Comparison of ENCODE assay signal across 2 cellular contexts in the genomic region with DNA sequence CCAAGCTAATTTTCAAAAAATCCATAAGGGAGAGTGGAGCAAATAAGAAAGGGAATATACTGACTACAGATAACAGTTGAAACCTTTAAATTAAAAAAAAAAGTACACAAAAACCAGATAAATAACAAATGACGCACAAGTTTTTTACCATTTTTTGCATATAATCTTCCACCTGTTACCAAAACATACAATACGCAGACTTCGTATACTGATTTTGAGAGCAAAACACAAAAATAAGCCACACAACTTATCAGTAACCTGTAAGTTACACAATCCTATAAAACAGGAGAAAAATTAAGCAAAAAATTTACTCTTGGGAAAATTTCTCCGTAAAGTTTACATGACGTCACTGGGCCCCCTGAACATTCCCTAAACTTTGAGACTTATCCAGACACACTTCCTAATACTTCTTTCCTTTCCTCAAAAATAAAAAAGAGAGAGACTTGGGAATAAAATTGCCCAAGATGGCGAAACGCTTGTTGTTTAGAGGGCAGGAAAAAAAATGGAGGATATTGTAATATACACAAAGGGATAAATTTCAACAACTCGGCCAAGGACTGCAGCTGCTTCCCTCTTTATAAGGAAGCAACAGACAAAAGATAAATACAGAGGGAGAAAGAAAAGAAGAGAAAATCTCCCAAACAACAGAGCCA.
A peak's percentile ranks its signal among the peaks of the same experiment; 100 is the strongest.
TF ChIP-seq lines count a peak whose summit lies in the region.

No MANE protein-coding gene starts in this region.

TF ChIP-seq in K562, 482 proteins besides CTCF, POLR2A, EP300 and RAD21 (continued from another document and continues in another):
- TF ChIP-seq, protein P1, sequence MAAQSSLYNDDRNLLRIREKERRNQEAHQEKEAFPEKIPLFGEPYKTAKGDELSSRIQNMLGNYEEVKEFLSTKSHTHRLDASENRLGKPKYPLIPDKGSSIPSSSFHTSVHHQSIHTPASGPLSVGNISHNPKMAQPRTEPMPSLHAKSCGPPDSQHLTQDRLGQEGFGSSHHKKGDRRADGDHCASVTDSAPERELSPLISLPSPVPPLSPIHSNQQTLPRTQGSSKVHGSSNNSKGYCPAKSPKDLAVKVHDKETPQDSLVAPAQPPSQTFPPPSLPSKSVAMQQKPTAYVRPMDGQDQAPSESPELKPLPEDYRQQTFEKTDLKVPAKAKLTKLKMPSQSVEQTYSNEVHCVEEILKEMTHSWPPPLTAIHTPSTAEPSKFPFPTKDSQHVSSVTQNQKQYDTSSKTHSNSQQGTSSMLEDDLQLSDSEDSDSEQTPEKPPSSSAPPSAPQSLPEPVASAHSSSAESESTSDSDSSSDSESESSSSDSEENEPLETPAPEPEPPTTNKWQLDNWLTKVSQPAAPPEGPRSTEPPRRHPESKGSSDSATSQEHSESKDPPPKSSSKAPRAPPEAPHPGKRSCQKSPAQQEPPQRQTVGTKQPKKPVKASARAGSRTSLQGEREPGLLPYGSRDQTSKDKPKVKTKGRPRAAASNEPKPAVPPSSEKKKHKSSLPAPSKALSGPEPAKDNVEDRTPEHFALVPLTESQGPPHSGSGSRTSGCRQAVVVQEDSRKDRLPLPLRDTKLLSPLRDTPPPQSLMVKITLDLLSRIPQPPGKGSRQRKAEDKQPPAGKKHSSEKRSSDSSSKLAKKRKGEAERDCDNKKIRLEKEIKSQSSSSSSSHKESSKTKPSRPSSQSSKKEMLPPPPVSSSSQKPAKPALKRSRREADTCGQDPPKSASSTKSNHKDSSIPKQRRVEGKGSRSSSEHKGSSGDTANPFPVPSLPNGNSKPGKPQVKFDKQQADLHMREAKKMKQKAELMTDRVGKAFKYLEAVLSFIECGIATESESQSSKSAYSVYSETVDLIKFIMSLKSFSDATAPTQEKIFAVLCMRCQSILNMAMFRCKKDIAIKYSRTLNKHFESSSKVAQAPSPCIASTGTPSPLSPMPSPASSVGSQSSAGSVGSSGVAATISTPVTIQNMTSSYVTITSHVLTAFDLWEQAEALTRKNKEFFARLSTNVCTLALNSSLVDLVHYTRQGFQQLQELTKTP (IDR thresholded peaks at IDR 0.05; ENCODE audit: low read depth in 1 of 2, partially characterized antibody in 2 of 2) = peak in 1 of 2 experiments; percentile 18
- TF ChIP-seq PPARD (CRISPR knock-in tag; IDR thresholded peaks at IDR 0.05) = no peak
- TF ChIP-seq, protein P2, sequence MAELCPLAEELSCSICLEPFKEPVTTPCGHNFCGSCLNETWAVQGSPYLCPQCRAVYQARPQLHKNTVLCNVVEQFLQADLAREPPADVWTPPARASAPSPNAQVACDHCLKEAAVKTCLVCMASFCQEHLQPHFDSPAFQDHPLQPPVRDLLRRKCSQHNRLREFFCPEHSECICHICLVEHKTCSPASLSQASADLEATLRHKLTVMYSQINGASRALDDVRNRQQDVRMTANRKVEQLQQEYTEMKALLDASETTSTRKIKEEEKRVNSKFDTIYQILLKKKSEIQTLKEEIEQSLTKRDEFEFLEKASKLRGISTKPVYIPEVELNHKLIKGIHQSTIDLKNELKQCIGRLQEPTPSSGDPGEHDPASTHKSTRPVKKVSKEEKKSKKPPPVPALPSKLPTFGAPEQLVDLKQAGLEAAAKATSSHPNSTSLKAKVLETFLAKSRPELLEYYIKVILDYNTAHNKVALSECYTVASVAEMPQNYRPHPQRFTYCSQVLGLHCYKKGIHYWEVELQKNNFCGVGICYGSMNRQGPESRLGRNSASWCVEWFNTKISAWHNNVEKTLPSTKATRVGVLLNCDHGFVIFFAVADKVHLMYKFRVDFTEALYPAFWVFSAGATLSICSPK (IDR thresholded peaks at IDR 0.05; ENCODE audit: borderline replicate concordance) = no peak
- TF ChIP-seq, protein P3, sequence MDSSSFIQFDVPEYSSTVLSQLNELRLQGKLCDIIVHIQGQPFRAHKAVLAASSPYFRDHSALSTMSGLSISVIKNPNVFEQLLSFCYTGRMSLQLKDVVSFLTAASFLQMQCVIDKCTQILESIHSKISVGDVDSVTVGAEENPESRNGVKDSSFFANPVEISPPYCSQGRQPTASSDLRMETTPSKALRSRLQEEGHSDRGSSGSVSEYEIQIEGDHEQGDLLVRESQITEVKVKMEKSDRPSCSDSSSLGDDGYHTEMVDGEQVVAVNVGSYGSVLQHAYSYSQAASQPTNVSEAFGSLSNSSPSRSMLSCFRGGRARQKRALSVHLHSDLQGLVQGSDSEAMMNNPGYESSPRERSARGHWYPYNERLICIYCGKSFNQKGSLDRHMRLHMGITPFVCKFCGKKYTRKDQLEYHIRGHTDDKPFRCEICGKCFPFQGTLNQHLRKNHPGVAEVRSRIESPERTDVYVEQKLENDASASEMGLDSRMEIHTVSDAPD (CRISPR knock-in tag; IDR thresholded peaks at IDR 0.05) = no peak
- 0 out of 4 replicates have a peak, but pooled peaks of 1 of the 2 experiments have one; percentile 16 for TF ChIP-seq FOXA3 (CRISPR knock-in tag; conservative IDR thresholded peaks at IDR 0.05 in 1 of 2, IDR thresholded peaks at IDR 0.05 in 1 of 2)
- TF ChIP-seq, protein P4, sequence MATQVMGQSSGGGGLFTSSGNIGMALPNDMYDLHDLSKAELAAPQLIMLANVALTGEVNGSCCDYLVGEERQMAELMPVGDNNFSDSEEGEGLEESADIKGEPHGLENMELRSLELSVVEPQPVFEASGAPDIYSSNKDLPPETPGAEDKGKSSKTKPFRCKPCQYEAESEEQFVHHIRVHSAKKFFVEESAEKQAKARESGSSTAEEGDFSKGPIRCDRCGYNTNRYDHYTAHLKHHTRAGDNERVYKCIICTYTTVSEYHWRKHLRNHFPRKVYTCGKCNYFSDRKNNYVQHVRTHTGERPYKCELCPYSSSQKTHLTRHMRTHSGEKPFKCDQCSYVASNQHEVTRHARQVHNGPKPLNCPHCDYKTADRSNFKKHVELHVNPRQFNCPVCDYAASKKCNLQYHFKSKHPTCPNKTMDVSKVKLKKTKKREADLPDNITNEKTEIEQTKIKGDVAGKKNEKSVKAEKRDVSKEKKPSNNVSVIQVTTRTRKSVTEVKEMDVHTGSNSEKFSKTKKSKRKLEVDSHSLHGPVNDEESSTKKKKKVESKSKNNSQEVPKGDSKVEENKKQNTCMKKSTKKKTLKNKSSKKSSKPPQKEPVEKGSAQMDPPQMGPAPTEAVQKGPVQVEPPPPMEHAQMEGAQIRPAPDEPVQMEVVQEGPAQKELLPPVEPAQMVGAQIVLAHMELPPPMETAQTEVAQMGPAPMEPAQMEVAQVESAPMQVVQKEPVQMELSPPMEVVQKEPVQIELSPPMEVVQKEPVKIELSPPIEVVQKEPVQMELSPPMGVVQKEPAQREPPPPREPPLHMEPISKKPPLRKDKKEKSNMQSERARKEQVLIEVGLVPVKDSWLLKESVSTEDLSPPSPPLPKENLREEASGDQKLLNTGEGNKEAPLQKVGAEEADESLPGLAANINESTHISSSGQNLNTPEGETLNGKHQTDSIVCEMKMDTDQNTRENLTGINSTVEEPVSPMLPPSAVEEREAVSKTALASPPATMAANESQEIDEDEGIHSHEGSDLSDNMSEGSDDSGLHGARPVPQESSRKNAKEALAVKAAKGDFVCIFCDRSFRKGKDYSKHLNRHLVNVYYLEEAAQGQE (CRISPR knock-in tag; IDR thresholded peaks at IDR 0.05; ENCODE audit: low read depth) = no peak
- TF ChIP-seq RBBP5 (IDR thresholded peaks at IDR 0.05; ENCODE audit: borderline replicate concordance, insufficient read depth, low read length, poor library complexity, severe bottlenecking) = no peak
- peak; percentile 38; the same call in 1 of the 2 replicates for TF ChIP-seq JUND (IDR thresholded peaks at IDR 0.05; ENCODE audit: borderline replicate concordance, low read depth, low read length)
- TF ChIP-seq JUND (tag; IDR thresholded peaks at IDR 0.05; ENCODE audit: borderline replicate concordance, low read depth, low read length) = peak; percentile 44; the same call in 1 of the 3 replicates
- peak; percentile 47 for TF ChIP-seq KDM5B (IDR thresholded peaks at IDR 0.05; ENCODE audit: insufficient replicate concordance, low read depth, low read length)

TF ChIP-seq in HepG2, 621 proteins besides CTCF, POLR2A, EP300 and RAD21 (continued from another document and continues in another):
- TF ChIP-seq, protein P5, sequence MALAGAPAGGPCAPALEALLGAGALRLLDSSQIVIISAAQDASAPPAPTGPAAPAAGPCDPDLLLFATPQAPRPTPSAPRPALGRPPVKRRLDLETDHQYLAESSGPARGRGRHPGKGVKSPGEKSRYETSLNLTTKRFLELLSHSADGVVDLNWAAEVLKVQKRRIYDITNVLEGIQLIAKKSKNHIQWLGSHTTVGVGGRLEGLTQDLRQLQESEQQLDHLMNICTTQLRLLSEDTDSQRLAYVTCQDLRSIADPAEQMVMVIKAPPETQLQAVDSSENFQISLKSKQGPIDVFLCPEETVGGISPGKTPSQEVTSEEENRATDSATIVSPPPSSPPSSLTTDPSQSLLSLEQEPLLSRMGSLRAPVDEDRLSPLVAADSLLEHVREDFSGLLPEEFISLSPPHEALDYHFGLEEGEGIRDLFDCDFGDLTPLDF (CRISPR knock-in tag; IDR thresholded peaks at IDR 0.05) = no peak
- TF ChIP-seq SCMH1 (CRISPR knock-in tag; IDR thresholded peaks at IDR 0.05; ENCODE audit: borderline replicate concordance) (no peak), POLR2G (IDR thresholded peaks at IDR 0.05; ENCODE audit: low read depth, low read length) (no peak), GTF2F1 (IDR thresholded peaks at IDR 0.05; ENCODE audit: low read length) (no peak), ZNF251 (CRISPR knock-in tag; IDR thresholded peaks at IDR 0.05) (no peak), TCF12 (IDR thresholded peaks at IDR 0.05) (no peak), TCF12 (CRISPR knock-in tag; IDR thresholded peaks at IDR 0.05) (no peak), ZC3H4 (CRISPR knock-in tag; IDR thresholded peaks at IDR 0.05; ENCODE audit: borderline replicate concordance) (no peak), NR2C2 (CRISPR knock-in tag; IDR thresholded peaks at IDR 0.05; ENCODE audit: borderline replicate concordance) (no peak), NFE2L1 (CRISPR knock-in tag; IDR thresholded peaks at IDR 0.05; ENCODE audit: borderline replicate concordance) (no peak), ZNF446 (CRISPR knock-in tag; IDR thresholded peaks at IDR 0.05) (no peak), TCF7L2 (IDR thresholded peaks at IDR 0.05; ENCODE audit: low read depth, low read length) (no peak), HMG20A (CRISPR knock-in tag; IDR thresholded peaks at IDR 0.05; ENCODE audit: borderline replicate concordance) (no peak), SMYD3 (CRISPR knock-in tag; IDR thresholded peaks at IDR 0.05) (no peak)
- TF ChIP-seq, protein P6, sequence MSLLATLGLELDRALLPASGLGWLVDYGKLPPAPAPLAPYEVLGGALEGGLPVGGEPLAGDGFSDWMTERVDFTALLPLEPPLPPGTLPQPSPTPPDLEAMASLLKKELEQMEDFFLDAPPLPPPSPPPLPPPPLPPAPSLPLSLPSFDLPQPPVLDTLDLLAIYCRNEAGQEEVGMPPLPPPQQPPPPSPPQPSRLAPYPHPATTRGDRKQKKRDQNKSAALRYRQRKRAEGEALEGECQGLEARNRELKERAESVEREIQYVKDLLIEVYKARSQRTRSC (CRISPR knock-in tag; IDR thresholded peaks at IDR 0.05; ENCODE audit: low read depth) = no peak
- TF ChIP-seq, protein P7, sequence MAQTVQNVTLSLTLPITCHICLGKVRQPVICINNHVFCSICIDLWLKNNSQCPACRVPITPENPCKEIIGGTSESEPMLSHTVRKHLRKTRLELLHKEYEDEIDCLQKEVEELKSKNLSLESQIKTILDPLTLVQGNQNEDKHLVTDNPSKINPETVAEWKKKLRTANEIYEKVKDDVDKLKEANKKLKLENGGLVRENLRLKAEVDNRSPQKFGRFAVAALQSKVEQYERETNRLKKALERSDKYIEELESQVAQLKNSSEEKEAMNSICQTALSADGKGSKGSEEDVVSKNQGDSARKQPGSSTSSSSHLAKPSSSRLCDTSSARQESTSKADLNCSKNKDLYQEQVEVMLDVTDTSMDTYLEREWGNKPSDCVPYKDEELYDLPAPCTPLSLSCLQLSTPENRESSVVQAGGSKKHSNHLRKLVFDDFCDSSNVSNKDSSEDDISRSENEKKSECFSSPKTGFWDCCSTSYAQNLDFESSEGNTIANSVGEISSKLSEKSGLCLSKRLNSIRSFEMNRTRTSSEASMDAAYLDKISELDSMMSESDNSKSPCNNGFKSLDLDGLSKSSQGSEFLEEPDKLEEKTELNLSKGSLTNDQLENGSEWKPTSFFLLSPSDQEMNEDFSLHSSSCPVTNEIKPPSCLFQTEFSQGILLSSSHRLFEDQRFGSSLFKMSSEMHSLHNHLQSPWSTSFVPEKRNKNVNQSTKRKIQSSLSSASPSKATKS (CRISPR knock-in tag; IDR thresholded peaks at IDR 0.05) = no peak
- TF ChIP-seq, protein P8, sequence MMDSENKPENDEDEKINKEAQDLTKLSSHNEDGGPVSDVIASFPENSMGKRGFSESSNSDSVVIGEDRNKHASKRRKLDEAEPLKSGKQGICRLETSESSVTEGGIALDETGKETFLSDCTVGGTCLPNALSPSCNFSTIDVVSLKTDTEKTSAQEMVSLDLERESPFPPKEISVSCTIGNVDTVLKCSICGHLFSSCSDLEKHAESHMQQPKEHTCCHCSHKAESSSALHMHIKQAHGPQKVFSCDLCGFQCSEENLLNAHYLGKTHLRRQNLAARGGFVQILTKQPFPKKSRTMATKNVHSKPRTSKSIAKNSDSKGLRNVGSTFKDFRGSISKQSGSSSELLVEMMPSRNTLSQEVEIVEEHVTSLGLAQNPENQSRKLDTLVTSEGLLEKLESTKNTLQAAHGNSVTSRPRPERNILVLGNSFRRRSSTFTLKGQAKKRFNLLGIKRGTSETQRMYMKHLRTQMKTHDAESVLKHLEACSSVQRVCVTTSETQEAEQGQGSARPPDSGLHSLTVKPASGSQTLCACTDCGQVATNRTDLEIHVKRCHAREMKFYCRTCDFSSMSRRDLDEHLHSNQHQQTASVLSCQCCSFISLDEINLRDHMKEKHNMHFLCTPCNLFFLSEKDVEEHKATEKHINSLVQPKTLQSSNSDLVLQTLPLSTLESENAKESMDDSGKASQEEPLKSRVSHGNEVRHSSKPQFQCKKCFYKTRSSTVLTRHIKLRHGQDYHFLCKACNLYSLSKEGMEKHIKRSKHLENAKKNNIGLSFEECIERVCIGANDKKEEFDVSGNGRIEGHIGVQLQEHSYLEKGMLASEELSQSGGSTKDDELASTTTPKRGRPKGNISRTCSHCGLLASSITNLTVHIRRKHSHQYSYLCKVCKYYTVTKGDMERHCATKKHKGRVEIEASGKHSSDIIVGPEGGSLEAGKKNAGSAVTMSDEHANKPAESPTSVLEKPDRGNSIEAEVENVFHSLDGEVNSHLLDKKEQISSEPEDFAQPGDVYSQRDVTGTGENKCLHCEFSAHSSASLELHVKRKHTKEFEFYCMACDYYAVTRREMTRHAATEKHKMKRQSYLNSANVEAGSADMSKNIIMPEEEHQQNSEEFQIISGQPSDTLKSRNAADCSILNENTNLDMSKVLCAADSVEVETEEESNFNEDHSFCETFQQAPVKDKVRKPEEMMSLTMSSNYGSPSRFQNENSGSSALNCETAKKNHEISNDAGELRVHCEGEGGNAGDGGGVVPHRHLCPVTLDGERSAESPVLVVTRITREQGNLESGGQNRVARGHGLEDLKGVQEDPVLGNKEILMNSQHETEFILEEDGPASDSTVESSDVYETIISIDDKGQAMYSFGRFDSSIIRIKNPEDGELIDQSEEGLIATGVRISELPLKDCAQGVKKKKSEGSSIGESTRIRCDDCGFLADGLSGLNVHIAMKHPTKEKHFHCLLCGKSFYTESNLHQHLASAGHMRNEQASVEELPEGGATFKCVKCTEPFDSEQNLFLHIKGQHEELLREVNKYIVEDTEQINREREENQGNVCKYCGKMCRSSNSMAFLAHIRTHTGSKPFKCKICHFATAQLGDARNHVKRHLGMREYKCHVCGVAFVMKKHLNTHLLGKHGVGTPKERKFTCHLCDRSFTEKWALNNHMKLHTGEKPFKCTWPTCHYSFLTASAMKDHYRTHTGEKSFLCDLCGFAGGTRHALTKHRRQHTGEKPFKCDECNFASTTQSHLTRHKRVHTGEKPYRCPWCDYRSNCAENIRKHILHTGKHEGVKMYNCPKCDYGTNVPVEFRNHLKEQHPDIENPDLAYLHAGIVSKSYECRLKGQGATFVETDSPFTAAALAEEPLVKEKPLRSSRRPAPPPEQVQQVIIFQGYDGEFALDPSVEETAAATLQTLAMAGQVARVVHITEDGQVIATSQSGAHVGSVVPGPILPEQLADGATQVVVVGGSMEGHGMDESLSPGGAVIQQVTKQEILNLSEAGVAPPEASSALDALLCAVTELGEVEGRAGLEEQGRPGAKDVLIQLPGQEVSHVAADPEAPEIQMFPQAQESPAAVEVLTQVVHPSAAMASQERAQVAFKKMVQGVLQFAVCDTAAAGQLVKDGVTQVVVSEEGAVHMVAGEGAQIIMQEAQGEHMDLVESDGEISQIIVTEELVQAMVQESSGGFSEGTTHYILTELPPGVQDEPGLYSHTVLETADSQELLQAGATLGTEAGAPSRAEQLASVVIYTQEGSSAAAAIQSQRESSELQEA (CRISPR knock-in tag; IDR thresholded peaks at IDR 0.05; ENCODE audit: not compliant biosample characterization) = no peak
